In the genomic region with DNA sequence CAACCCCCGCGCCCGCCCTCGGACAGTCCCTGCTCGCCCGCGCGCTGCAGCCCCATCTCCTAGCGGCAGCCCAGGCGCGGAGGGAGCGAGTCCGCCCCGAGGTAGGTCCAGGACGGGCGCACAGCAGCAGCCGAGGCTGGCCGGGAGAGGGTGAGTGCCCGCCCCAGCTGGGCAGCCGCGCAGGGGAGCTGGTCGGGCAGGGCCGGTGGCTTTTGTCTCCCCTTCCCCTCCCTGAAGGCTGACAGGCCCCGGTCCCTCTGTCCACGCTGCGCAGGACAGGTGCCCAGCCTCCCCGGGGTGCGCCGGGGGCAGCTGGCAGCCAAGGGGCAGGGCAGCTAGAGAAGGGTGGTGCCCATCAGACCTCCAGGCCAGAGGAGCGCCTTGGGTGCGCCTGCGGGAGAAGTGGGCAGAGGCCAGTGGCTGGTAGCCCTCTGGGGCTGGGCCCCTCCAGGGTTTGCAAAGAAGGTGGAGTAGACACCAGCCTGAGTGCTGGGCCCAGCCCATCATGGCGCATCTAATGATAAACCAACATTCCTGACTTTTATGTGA, we compare ENCODE assay signal across 8 cellular contexts. TPM values are rescaled to one million over a fixed set of nuclear protein-coding genes. Genes with fewer than 3 reads are reported as not detected.
DNase-seq lines count a peak whose midpoint lies in the region; ATAC-seq and TF ChIP-seq lines count a peak whose summit lies in the region.

No MANE protein-coding gene starts in this region.

- no peak overlapping the region for H3K27ac Mint-ChIP-seq in activated naive CD4-positive, alpha-beta T cell treated with anti-CD3 and anti-CD28 coated beads, Interleukin-2, amount 10 ng/mL, durations not matched to agents 7 days and 5 days
- H3K27ac Mint-ChIP-seq in mesothelial cell of epicardium = peak overlapping the region; percentile 88

- H3K27me3 ChIP-seq in colonic mucosa (no peaks in the 10 kb centered on the region), upper lobe of right lung (peaks cover 6% of the 10 kb centered on the region)

- peak; percentile 5 for ATAC-seq in upper lobe of right lung
- no peak for ATAC-seq in GM21360 (IDR thresholded peaks at IDR 0.05; ENCODE audit: unreplicated experiment)

- TF ChIP-seq CTCF in colonic mucosa (IDR thresholded peaks at IDR 0.05) (no peak), mesothelial cell of epicardium (IDR thresholded peaks at IDR 0.05; ENCODE audit: unreplicated experiment) (no peak), upper lobe of right lung (IDR thresholded peaks at IDR 0.05) (no peak)

- H3K9me3 Mint-ChIP-seq in activated naive CD4-positive, alpha-beta T cell treated with anti-CD3 and anti-CD28 coated beads, Interleukin-2, amount 10 ng/mL, durations not matched to agents 7 days and 5 days = no peaks in the 10 kb centered on the region
- H3K9me3 Mint-ChIP-seq in mesothelial cell of epicardium = no peaks in the 10 kb centered on the region

- intact Hi-C loops in colonic mucosa (cut with DNase I) = no loop called here
- intact Hi-C loops in upper lobe of right lung (cut with DNase I) = loop anchor here (10.0 kb wide), 1 partner anchor 47 kb away; no protein-coding TSS in a partner anchor

- no peak for DNase-seq in activated naive CD4-positive, alpha-beta T cell treated with anti-CD3 and anti-CD28 coated beads, Interleukin-2, amount 10 ng/mL, durations not matched to agents 7 days and 5 days
- no peak for DNase-seq in activated naive CD4-positive, alpha-beta T cell (lab: John Stamatoyannopoulos, UW)
- DNase-seq in colonic mucosa (peak; percentile 64), mesothelial cell of epicardium (ENCODE audit: low spot score in 2 of 2, unreplicated experiment in 2 of 2) (no peak), upper lobe of right lung (no peak), RPMI8226 (no peak), NCI-H2107 (lab: John Stamatoyannopoulos, UW) (no peak)

- H3K4me3 Mint-ChIP-seq in activated naive CD4-positive, alpha-beta T cell treated with anti-CD3 and anti-CD28 coated beads, Interleukin-2, amount 10 ng/mL, durations not matched to agents 7 days and 5 days = peak overlapping the region; percentile 53
- H3K4me3 Mint-ChIP-seq in mesothelial cell of epicardium = peak overlapping the region; percentile 71

- H3K4me1 ChIP-seq in colonic mucosa = peaks cover 8% of the 10 kb centered on the region
- H3K4me1 ChIP-seq in upper lobe of right lung = peaks cover 2% of the 10 kb centered on the region

- H3K9me3 ChIP-seq in colonic mucosa (no peaks in the 10 kb centered on the region), upper lobe of right lung (no peaks in the 10 kb centered on the region)

- H3K36me3 Mint-ChIP-seq in activated naive CD4-positive, alpha-beta T cell treated with anti-CD3 and anti-CD28 coated beads, Interleukin-2, amount 10 ng/mL, durations not matched to agents 7 days and 5 days = no peaks in the 10 kb centered on the region
- peaks cover 6% of the 10 kb centered on the region for H3K36me3 Mint-ChIP-seq in mesothelial cell of epicardium

- peaks cover 5% of the 10 kb centered on the region for H3K4me1 Mint-ChIP-seq in activated naive CD4-positive, alpha-beta T cell treated with anti-CD3 and anti-CD28 coated beads, Interleukin-2, amount 10 ng/mL, durations not matched to agents 7 days and 5 days
- peaks cover 15% of the 10 kb centered on the region for H3K4me1 Mint-ChIP-seq in mesothelial cell of epicardium

- H3K9ac ChIP-seq in colonic mucosa (ENCODE audit: low read depth in 2 of 2, low read length in 2 of 2) = peak overlapping the region; percentile 95 to 99

- CTCF ChIA-PET in activated naive CD4-positive, alpha-beta T cell treated with anti-CD3 and anti-CD28 coated beads, Interleukin-2, amount 10 ng/mL, durations not matched to agents 7 days and 5 days (lab: Charles Lee) = interaction anchor here (1.4 to 1.5 kb wide), 3 partner anchors 29 to 88 kb away, joined by 3 to 4 read pairs (median 4); no protein-coding TSS in a partner anchor

- peaks cover 51% of the 10 kb centered on the region for H3K27me3 Mint-ChIP-seq in activated naive CD4-positive, alpha-beta T cell treated with anti-CD3 and anti-CD28 coated beads, Interleukin-2, amount 10 ng/mL, durations not matched to agents 7 days and 5 days
- peaks cover 44% of the 10 kb centered on the region for H3K27me3 Mint-ChIP-seq in mesothelial cell of epicardium (ENCODE audit: low read depth)

- H3K36me3 ChIP-seq in colonic mucosa = no peaks in the 10 kb centered on the region
- H3K36me3 ChIP-seq in upper lobe of right lung = no peaks in the 10 kb centered on the region

- H3K27ac ChIP-seq in colonic mucosa (peak overlapping the region; percentile 97), upper lobe of right lung (peak overlapping the region; percentile 85)

- H3K4me3 ChIP-seq in colonic mucosa (peak overlapping the region; percentile 59), upper lobe of right lung (peak overlapping the region; percentile 57)

RNA-seq across cellular contexts. Expression of a gene that starts 0.3 kb away (rescaled TPM):
- total RNA-seq in colonic mucosa = 100 to 1,000 TPM; 267 to 272 TPM
- total RNA-seq in mesothelial cell of epicardium = 112 to 117 TPM (median 116 TPM) in 3 replicates
- total RNA-seq in upper lobe of right lung = 82.2 TPM

RNA-seq across cellular contexts. Expression of a gene that starts 43.5 kb away (rescaled TPM):
- total RNA-seq in colonic mucosa (10 to 100 TPM; 21.3 to 23.6 TPM), mesothelial cell of epicardium (28.0 to 32.1 TPM (median 30.4 TPM) in 3 replicates), upper lobe of right lung (31.6 TPM)

RNA-seq across cellular contexts. Expression of a gene that starts 54.4 kb away (rescaled TPM):
- total RNA-seq in colonic mucosa = 10 to 100 TPM; 68.0 to 68.1 TPM
- 96.0 to 109 TPM (median 106 TPM) in 3 replicates for total RNA-seq in mesothelial cell of epicardium
- total RNA-seq in upper lobe of right lung = 71.4 TPM

RNA-seq across cellular contexts. Expression of a gene that starts 54.6 kb away (rescaled TPM):
- total RNA-seq in colonic mucosa (10 to 100 TPM; 18.7 to 43.1 TPM), mesothelial cell of epicardium (56.9 to 63.3 TPM (median 62.6 TPM) in 3 replicates), upper lobe of right lung (43.1 TPM)
